Comparison of ENCODE assay signal across 2 cellular contexts in the genomic region with DNA sequence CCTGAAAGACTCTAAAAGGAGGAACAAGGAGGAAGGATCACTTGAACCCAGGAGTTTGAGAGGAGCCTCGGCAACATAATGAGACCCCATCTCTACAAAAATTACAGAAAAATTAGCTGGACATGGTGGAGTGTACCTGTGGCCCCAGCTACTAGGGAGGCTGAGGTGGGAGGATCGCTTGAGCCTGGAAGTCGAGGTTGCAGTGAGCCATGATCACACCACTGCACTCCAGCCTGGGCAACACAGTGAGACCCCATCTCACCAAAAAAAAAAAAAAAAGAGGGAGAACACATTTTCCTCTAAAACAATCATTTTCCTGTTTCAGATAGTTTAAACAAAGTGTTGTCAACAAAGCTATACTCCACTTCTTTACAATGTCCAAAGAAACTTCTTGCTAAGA.
TF ChIP-seq lines count a peak whose summit lies in the region.

No MANE protein-coding gene starts in this region.

TF ChIP-seq in A549, 52 proteins besides CTCF, POLR2A, EP300 and RAD21:
- TF ChIP-seq ESRRA (IDR thresholded peaks at IDR 0.05; ENCODE audit: borderline replicate concordance, low read length) = no peak
- TF ChIP-seq EHMT2 (IDR thresholded peaks at IDR 0.05; ENCODE audit: low read depth) = no peak
- no peak for TF ChIP-seq RCOR1 (IDR thresholded peaks at IDR 0.05; ENCODE audit: low read depth, low read length)
- no peak for TF ChIP-seq HOXB5 (CRISPR knock-in tag; IDR thresholded peaks at IDR 0.05)
- TF ChIP-seq TP53 (CRISPR knock-in tag; IDR thresholded peaks at IDR 0.05) = no peak
- no peak for TF ChIP-seq TFCP2L1 (CRISPR knock-in tag; IDR thresholded peaks at IDR 0.05)
- TF ChIP-seq RFX5 (IDR thresholded peaks at IDR 0.05) = no peak
- no peak for TF ChIP-seq KDM5A (IDR thresholded peaks at IDR 0.05)
- no peak for TF ChIP-seq JUN (IDR thresholded peaks at IDR 0.05)

TF ChIP-seq in GM12891, 5 proteins besides CTCF, POLR2A, EP300 and RAD21 (continued from another document):
- TF ChIP-seq TAF1 (IDR thresholded peaks at IDR 0.05; ENCODE audit: low read depth, low read length) = no peak
- TF ChIP-seq POLR2AphosphoS5 (IDR thresholded peaks at IDR 0.05; ENCODE audit: low read depth, low read length) = no peak
- no peak for TF ChIP-seq SPI1 (IDR thresholded peaks at IDR 0.05; ENCODE audit: low read depth, low read length)
- no peak for TF ChIP-seq PAX5 (IDR thresholded peaks at IDR 0.05; ENCODE audit: insufficient read depth, low read length, severe bottlenecking)
